1 cellular context compared by ENCODE assay signal in genomic region chr17:55264640-55265298, GRCh38.
TF ChIP-seq lines count a peak whose summit lies in the region.

Gene HLF, plus strand, starts transcription at chr17:55264960. Its CDS starts 525 bp downstream, at chr17:55265485.

TF ChIP-seq in HepG2, 621 proteins besides CTCF, POLR2A, EP300 and RAD21 (continued from another document and continues in another):
- 0 out of 2 replicates have a peak, but pooled peaks have one; percentile 55 for TF ChIP-seq SNAPC5 (CRISPR knock-in tag; IDR thresholded peaks at IDR 0.05; ENCODE audit: borderline replicate concordance)
- TF ChIP-seq PRDM4 (CRISPR knock-in tag; IDR thresholded peaks at IDR 0.05; ENCODE audit: borderline replicate concordance): no peak
- no peak for TF ChIP-seq ZSCAN5A (CRISPR knock-in tag; IDR thresholded peaks at IDR 0.05; ENCODE audit: borderline replicate concordance)
- no peak for TF ChIP-seq NR2F6 (IDR thresholded peaks at IDR 0.05)
- no peak for TF ChIP-seq NR2F6 (CRISPR knock-in tag; IDR thresholded peaks at IDR 0.05)
- TF ChIP-seq POGZ (CRISPR knock-in tag; IDR thresholded peaks at IDR 0.05): peak; percentile 8; the same call in 1 of the 2 replicates
- TF ChIP-seq TP53 (CRISPR knock-in tag; conservative IDR thresholded peaks at IDR 0.05): no peak
- no peak; the same call in 1 of the 2 replicates for TF ChIP-seq DMAP1 (CRISPR knock-in tag; IDR thresholded peaks at IDR 0.05)
- no peak for TF ChIP-seq HMG20A (CRISPR knock-in tag; IDR thresholded peaks at IDR 0.05; ENCODE audit: borderline replicate concordance)
- no peak for TF ChIP-seq ZC3H13 (CRISPR knock-in tag; IDR thresholded peaks at IDR 0.05)
- no peak for TF ChIP-seq REL (CRISPR knock-in tag; conservative IDR thresholded peaks at IDR 0.05)
- no peak for TF ChIP-seq ZNF841 (CRISPR knock-in tag; IDR thresholded peaks at IDR 0.05; ENCODE audit: borderline replicate concordance)
- TF ChIP-seq TAF1 (CRISPR knock-in tag; IDR thresholded peaks at IDR 0.05): peak; percentile 59; the same call in 1 of the 2 replicates
- TF ChIP-seq DNMT1 (CRISPR knock-in tag; IDR thresholded peaks at IDR 0.05): no peak
- TF ChIP-seq TGIF2 (CRISPR knock-in tag; IDR thresholded peaks at IDR 0.05): 0 out of 2 replicates have a peak, but pooled peaks have one; percentile 62
- TF ChIP-seq ZSCAN31 (CRISPR knock-in tag; IDR thresholded peaks at IDR 0.05; ENCODE audit: low read depth): peak; percentile 85
- TF ChIP-seq ZFYVE20 (CRISPR knock-in tag; IDR thresholded peaks at IDR 0.05; ENCODE audit: borderline replicate concordance, low read depth): no peak
- TF ChIP-seq CEBPG (CRISPR knock-in tag; IDR thresholded peaks at IDR 0.05): no peak
- TF ChIP-seq CREB3 (CRISPR knock-in tag; IDR thresholded peaks at IDR 0.05): no peak
- TF ChIP-seq LCORL (IDR thresholded peaks at IDR 0.05): no peak
- no peak for TF ChIP-seq LCORL (CRISPR knock-in tag; IDR thresholded peaks at IDR 0.05)
- TF ChIP-seq GTF2F1 (IDR thresholded peaks at IDR 0.05; ENCODE audit: low read length): no peak
- no peak for TF ChIP-seq ZBTB40 (IDR thresholded peaks at IDR 0.05)
- TF ChIP-seq ZBTB40 (CRISPR knock-in tag; IDR thresholded peaks at IDR 0.05): no peak
- no peak for TF ChIP-seq ZNF3 (CRISPR knock-in tag; IDR thresholded peaks at IDR 0.05)
- no peak for TF ChIP-seq PAXIP1 (CRISPR knock-in tag; conservative IDR thresholded peaks at IDR 0.05)
- no peak for TF ChIP-seq PHF20 (CRISPR knock-in tag; IDR thresholded peaks at IDR 0.05)
- TF ChIP-seq HOMEZ (CRISPR knock-in tag; IDR thresholded peaks at IDR 0.05; ENCODE audit: low read depth): no peak
- no peak for TF ChIP-seq JARID2 (CRISPR knock-in tag; IDR thresholded peaks at IDR 0.05; ENCODE audit: insufficient replicate concordance)
- no peak for TF ChIP-seq ZNF850 (CRISPR knock-in tag; conservative IDR thresholded peaks at IDR 0.05)
- TF ChIP-seq SRSF1 (optimal IDR thresholded peaks at IDR 0.05; ENCODE audit: low read depth, low read length): no peak
- TF ChIP-seq AHDC1 (CRISPR knock-in tag; IDR thresholded peaks at IDR 0.05; ENCODE audit: borderline replicate concordance): no peak
- no peak; the same call in 1 of the 2 replicates for TF ChIP-seq NR2F2 (IDR thresholded peaks at IDR 0.05; ENCODE audit: borderline replicate concordance, low read depth)
